ENCODE assay signal across 38 cellular contexts in the genomic region with DNA sequence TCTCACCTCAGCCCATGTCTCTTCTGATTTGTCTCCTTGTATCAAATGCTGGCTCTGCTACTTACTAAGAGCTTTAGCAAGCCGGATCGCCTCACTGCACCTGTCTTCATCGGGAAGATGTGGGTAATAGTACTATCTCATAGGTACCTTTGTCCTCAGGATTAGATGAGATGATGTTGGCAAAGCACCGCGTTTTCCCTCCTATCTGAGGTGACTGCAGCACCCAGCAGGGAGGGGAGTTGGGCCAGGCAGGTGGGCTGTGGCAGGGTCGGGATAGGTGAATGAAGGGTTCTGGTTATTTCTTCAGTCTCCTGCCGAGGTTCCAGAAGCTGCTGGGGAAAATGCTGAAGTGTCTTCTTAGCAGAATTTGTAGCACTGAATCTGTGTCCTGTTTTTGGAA. TPM values are rescaled to one million over a fixed set of nuclear protein-coding genes. Genes with fewer than 3 reads are reported as not detected.
"Had no signal": no experiment of that assay in that cellular context is flagged by ENCODE, and none has a peak within 500 bp of the region (broad histone marks: within the 10 kb centered on the region; RNA-seq: fewer than 3 reads in every experiment).

No MANE protein-coding gene starts in this region.

- H3K4me1 Mint-ChIP-seq: activated naive CD4-positive, alpha-beta T cell treated with anti-CD3 and anti-CD28 coated beads, Interleukin-2, amount 10 ng/mL, durations not matched to agents 7 days and 5 days; activated naive CD4-positive, alpha-beta T cell treated with anti-CD3 and anti-CD28 coated beads, Interleukin-2, amount 50 U/mL, for 24 hours; central memory CD8-positive, alpha-beta T cell had no signal

- H3K4me1 ChIP-seq: ascending aorta had no signal

- H3K4me3 Mint-ChIP-seq: activated CD4-positive, alpha-beta memory T cell treated with anti-CD3 and anti-CD28 coated beads, Interleukin-2, amount 10 ng/mL, durations not matched to agents 7 days and 5 days; activated CD4-positive, alpha-beta T cell treated with anti-CD3 and anti-CD28 coated beads for 36 hours; activated CD4-positive, alpha-beta T cell treated with anti-CD3 and anti-CD28 coated beads, Interleukin-2, amount 10 ng/mL, durations not matched to agents 7 days and 5 days; activated CD8-positive, alpha-beta memory T cell treated with anti-CD3 and anti-CD28 coated beads, Interleukin-2, amount 10 ng/mL, durations not matched to agents 7 days and 5 days; activated CD8-positive, alpha-beta T cell treated with anti-CD3 and anti-CD28 coated beads, Interleukin-2, amount 10 ng/mL, durations not matched to agents 7 days and 5 days; activated naive CD4-positive, alpha-beta T cell treated with anti-CD3 and anti-CD28 coated beads, Interleukin-2, amount 10 ng/mL, durations not matched to agents 7 days and 5 days; activated naive CD4-positive, alpha-beta T cell treated with anti-CD3 and anti-CD28 coated beads, Interleukin-2, amount 50 U/mL, for 24 hours; activated naive CD8-positive, alpha-beta T cell; activated naive CD8-positive, alpha-beta T cell treated with anti-CD3 and anti-CD28 coated beads, Interleukin-2, amount 10 ng/mL, durations not matched to agents 7 days and 5 days; activated naive CD8-positive, alpha-beta T cell treated with anti-CD3 and anti-CD28 coated beads, Interleukin-2, amount 50 U/mL, for 24 hours; activated T-cell treated with anti-CD3 and anti-CD28 coated beads, Interleukin-2, amount 50 U/mL, for 24 hours; brain; central memory CD8-positive, alpha-beta T cell; T-cell; T-helper 2 cell treated with Interferon-gamma antibody and Interleukin-4, amounts not matched to agents 5 μg/mL and 100 μg/mL, for 36 hours; WTC11 had no signal

- DNase-seq: activated CD4-positive, alpha-beta memory T cell treated with anti-CD3 and anti-CD28 coated beads, Interleukin-2, amount 10 ng/mL, durations not matched to agents 7 days and 5 days; activated CD4-positive, alpha-beta T cell treated with anti-CD3 and anti-CD28 coated beads for 1 hour; activated CD4-positive, alpha-beta T cell treated with anti-CD3 and anti-CD28 coated beads for 36 hours; activated CD4-positive, alpha-beta T cell treated with anti-CD3 and anti-CD28 coated beads for 48 hours; activated CD4-positive, alpha-beta T cell treated with anti-CD3 and anti-CD28 coated beads, Interleukin-2, amount 10 ng/mL, durations not matched to agents 7 days and 5 days; activated CD4-positive, alpha-beta T cell treated with anti-CD3 and anti-CD28 coated beads, Interleukin-2, amount 50 U/mL, for 48 hours; activated CD4-positive, CD25-positive, alpha-beta regulatory T cell; activated CD8-positive, alpha-beta memory T cell treated with anti-CD3 and anti-CD28 coated beads for 24 hours; activated CD8-positive, alpha-beta memory T cell treated with anti-CD3 and anti-CD28 coated beads, Interleukin-2, amount 10 ng/mL, durations not matched to agents 7 days and 5 days; activated CD8-positive, alpha-beta memory T cell treated with anti-CD3 and anti-CD28 coated beads, Interleukin-2, amount 50 U/mL, for 48 hours; activated CD8-positive, alpha-beta T cell treated with anti-CD3 and anti-CD28 coated beads, Interleukin-2, amount 10 ng/mL, durations not matched to agents 7 days and 5 days; activated effector memory CD4-positive, alpha-beta T cell treated with Interleukin-2 at 50 U/mL for 16 hours; activated gamma-delta T cell; activated naive CD4-positive, alpha-beta T cell treated with anti-CD3 and anti-CD28 coated beads, Interleukin-2, amount 10 ng/mL, durations not matched to agents 7 days and 5 days; activated naive CD4-positive, alpha-beta T cell treated with Interleukin-2 at 50 U/mL for 16 hours; activated naive CD8-positive, alpha-beta T cell treated with anti-CD3 and anti-CD28 coated beads, Interleukin-2, amount 10 ng/mL, durations not matched to agents 7 days and 5 days; activated naive CD8-positive, alpha-beta T cell treated with anti-CD3 and anti-CD28 coated beads, Interleukin-2, amount 50 U/mL, for 24 hours; activated T-cell treated with anti-CD3 and anti-CD28 coated beads, Interleukin-2, amount 50 U/mL, for 24 hours; activated T-cell treated with anti-CD3 and anti-CD28 coated beads, Interleukin-2, amount 50 U/mL, for 48 hours; amygdala; anterior cingulate cortex; caudate nucleus; cerebellar nuclear complex; T-cell; T-helper 2 cell; T-helper 9 cell had no signal

- H3K36me3 Mint-ChIP-seq: activated CD8-positive, alpha-beta memory T cell treated with anti-CD3 and anti-CD28 coated beads, Interleukin-2, amount 10 ng/mL, durations not matched to agents 7 days and 5 days; activated naive CD4-positive, alpha-beta T cell treated with anti-CD3 and anti-CD28 coated beads, Interleukin-2, amount 10 ng/mL, durations not matched to agents 7 days and 5 days; activated naive CD4-positive, alpha-beta T cell treated with anti-CD3 and anti-CD28 coated beads, Interleukin-2, amount 50 U/mL, for 24 hours; activated naive CD8-positive, alpha-beta T cell; activated naive CD8-positive, alpha-beta T cell treated with anti-CD3 and anti-CD28 coated beads, Interleukin-2, amount 10 ng/mL, durations not matched to agents 7 days and 5 days; brain; T-cell had no signal

- H3K36me3 ChIP-seq: ascending aorta, cardiac muscle cell had no signal

- H3K27ac Mint-ChIP-seq: activated CD4-positive, alpha-beta memory T cell treated with anti-CD3 and anti-CD28 coated beads, Interleukin-2, amount 10 ng/mL, durations not matched to agents 7 days and 5 days; activated CD4-positive, alpha-beta T cell treated with anti-CD3 and anti-CD28 coated beads for 36 hours; activated CD4-positive, alpha-beta T cell treated with anti-CD3 and anti-CD28 coated beads, Interleukin-2, amount 10 ng/mL, durations not matched to agents 7 days and 5 days; activated CD8-positive, alpha-beta memory T cell treated with anti-CD3 and anti-CD28 coated beads, Interleukin-2, amount 10 ng/mL, durations not matched to agents 7 days and 5 days; activated CD8-positive, alpha-beta T cell treated with anti-CD3 and anti-CD28 coated beads, Interleukin-2, amount 10 ng/mL, durations not matched to agents 7 days and 5 days; activated naive CD4-positive, alpha-beta T cell treated with anti-CD3 and anti-CD28 coated beads, Interleukin-2, amount 10 ng/mL, durations not matched to agents 7 days and 5 days; activated naive CD4-positive, alpha-beta T cell treated with anti-CD3 and anti-CD28 coated beads, Interleukin-2, amount 50 U/mL, for 24 hours; activated naive CD8-positive, alpha-beta T cell; activated naive CD8-positive, alpha-beta T cell treated with anti-CD3 and anti-CD28 coated beads, Interleukin-2, amount 10 ng/mL, durations not matched to agents 7 days and 5 days; activated naive CD8-positive, alpha-beta T cell treated with anti-CD3 and anti-CD28 coated beads, Interleukin-2, amount 50 U/mL, for 24 hours; activated T-cell treated with anti-CD3 and anti-CD28 coated beads, Interleukin-2, amount 50 U/mL, for 24 hours; activated T-helper 2 cell treated with anti-CD3 and anti-CD28 coated beads, Interferon-gamma antibody, Interleukin-2, Interleukin-4, amounts not matched to agents 10 μg/mL and 5 μg/mL and 100 μg/mL, durations not matched to agents 14 hours and 24 hours and 36 hours; T-cell; T-helper 2 cell treated with Interferon-gamma antibody and Interleukin-4, amounts not matched to agents 5 μg/mL and 100 μg/mL, for 36 hours; WTC11 had no signal

- H3K4me3 ChIP-seq: ascending aorta, cardiac muscle cell had no signal

- H3K9me3 Mint-ChIP-seq: activated CD4-positive, alpha-beta memory T cell treated with anti-CD3 and anti-CD28 coated beads, Interleukin-2, amount 10 ng/mL, durations not matched to agents 7 days and 5 days; activated CD4-positive, alpha-beta T cell treated with anti-CD3 and anti-CD28 coated beads, Interleukin-2, amount 10 ng/mL, durations not matched to agents 7 days and 5 days; activated naive CD4-positive, alpha-beta T cell treated with anti-CD3 and anti-CD28 coated beads, Interleukin-2, amount 10 ng/mL, durations not matched to agents 7 days and 5 days; activated naive CD4-positive, alpha-beta T cell treated with anti-CD3 and anti-CD28 coated beads, Interleukin-2, amount 50 U/mL, for 24 hours; activated naive CD8-positive, alpha-beta T cell treated with anti-CD3 and anti-CD28 coated beads, Interleukin-2, amount 10 ng/mL, durations not matched to agents 7 days and 5 days; activated naive CD8-positive, alpha-beta T cell treated with anti-CD3 and anti-CD28 coated beads, Interleukin-2, amount 50 U/mL, for 24 hours; activated T-cell treated with anti-CD3 and anti-CD28 coated beads, Interleukin-2, amount 50 U/mL, for 24 hours; activated T-helper 2 cell treated with anti-CD3 and anti-CD28 coated beads, Interferon-gamma antibody, Interleukin-2, Interleukin-4, amounts not matched to agents 10 μg/mL and 5 μg/mL and 100 μg/mL, durations not matched to agents 14 hours and 24 hours and 36 hours; central memory CD8-positive, alpha-beta T cell; T-cell; T-helper 2 cell treated with Interferon-gamma antibody and Interleukin-4, amounts not matched to agents 5 μg/mL and 100 μg/mL, for 36 hours; WTC11 had no signal

- H3K9me3 ChIP-seq: ascending aorta had no signal

- H3K27me3 ChIP-seq: ascending aorta had no signal

- H3K27ac ChIP-seq: ascending aorta, cardiac muscle cell, VCaP had no signal

- ATAC-seq: activated CD4-positive, alpha-beta T cell treated with anti-CD3 and anti-CD28 coated beads for 36 hours; activated CD4-positive, CD25-positive, alpha-beta regulatory T cell treated with anti-CD3 and anti-CD28 coated beads, Interleukin-2, amount 50 U/mL, for 24 hours; activated CD8-positive, alpha-beta memory T cell treated with anti-CD3 and anti-CD28 coated beads, Interleukin-2, amount 10 ng/mL, durations not matched to agents 7 days and 5 days; activated CD8-positive, alpha-beta T cell treated with anti-CD3 and anti-CD28 coated beads, Interleukin-2, amount 10 ng/mL, durations not matched to agents 7 days and 5 days; activated naive CD8-positive, alpha-beta T cell treated with anti-CD3 and anti-CD28 coated beads, Interleukin-2, amount 50 U/mL, for 24 hours; T-cell; WTC11 had no signal

RNA-seq across cellular contexts. Expression of a gene that starts 5.2 kb away (rescaled TPM):
- total RNA-seq: activated CD4-positive, alpha-beta memory T cell treated with anti-CD3 and anti-CD28 coated beads, Interleukin-2, amount 10 ng/mL, durations not matched to agents 7 days and 5 days; activated CD4-positive, alpha-beta T cell treated with anti-CD3 and anti-CD28 coated beads, Interleukin-2, amount 10 ng/mL, durations not matched to agents 7 days and 5 days; activated CD8-positive, alpha-beta memory T cell treated with anti-CD3 and anti-CD28 coated beads, Interleukin-2, amount 10 ng/mL, durations not matched to agents 7 days and 5 days; activated CD8-positive, alpha-beta T cell treated with anti-CD3 and anti-CD28 coated beads, Interleukin-2, amount 10 ng/mL, durations not matched to agents 7 days and 5 days; activated naive CD8-positive, alpha-beta T cell treated with anti-CD3 and anti-CD28 coated beads, Interleukin-2, amount 10 ng/mL, durations not matched to agents 7 days and 5 days; activated T-helper 2 cell treated with anti-CD3 and anti-CD28 coated beads, Interferon-gamma antibody, Interleukin-2, Interleukin-4, amounts not matched to agents 10 μg/mL and 5 μg/mL and 100 μg/mL, durations not matched to agents 14 hours and 24 hours and 36 hours; ascending aorta; T-cell; T-helper 1 cell treated with Interleukin-12 subunit alpha and Interleukin-12 subunit beta and Interleukin-4 antibody, amounts not matched to agents 30 ng/mL and 1 ng/mL, for 36 hours had no signal
